In genomic region chr22:45714390-45714789, GRCh38 we compare ENCODE assay signal across 3 cellular contexts. TPM values are rescaled to one million over a fixed set of nuclear protein-coding genes. Genes with fewer than 3 reads are reported as not detected.
DNase-seq lines count a peak whose midpoint lies in the region; ATAC-seq, FAIRE-seq and TF ChIP-seq lines count a peak whose summit lies in the region.
"Not testable (repeated sequence)": the region's sequence is repeated elsewhere in the genome, so short reads cannot be mapped to it uniquely, and the experiment has no call there.

No MANE protein-coding gene starts in this region.

- H4K20me1 ChIP-seq in HepG2 (ENCODE audit: insufficient read depth, low read length), result not testable (repeated sequence)

- not testable (repeated sequence) for BruUV-seq in HepG2 (replicated peaks; lab: Mats Ljungman, UMichigan)

- CTCF ChIA-PET in HEK293 (lab: Yijun Ruan, JAX); WTC11 (lab: Charles Lee); HepG2 (lab: Yijun Ruan, JAX; ENCODE audit: low intra/inter-chr PET ratio, low total read pairs): not testable (repeated sequence)

- WGBS in HepG2 (ENCODE audit: low lambda C conversion rate), result 98% methylated on average over 4 of the region's 4 CpGs

- not testable (repeated sequence) for TF ChIP-seq POLR2A in HepG2 (IDR thresholded peaks at IDR 0.05; ENCODE audit: insufficient read depth in 1 of 2, low read depth in 2 of 2, low read length in 2 of 2)

- in situ Hi-C loops in HepG2 (cut with HindIII; ENCODE audit: extremely low pct_ligation_motif_present, low pct_unique_long_range_greater_than_20kb), result not testable (repeated sequence)

- H3K9ac ChIP-seq in HepG2 (ENCODE audit: insufficient read depth, low read depth, low read length), result not testable (repeated sequence)

- H3K27me3 Mint-ChIP-seq in WTC11 (ENCODE audit: low read depth), result not testable (repeated sequence)

- not testable (repeated sequence) for ATAC-seq in WTC11, HepG2

- DNase-seq in WTC11 (ENCODE audit: low spot score); HepG2 (ENCODE audit: low spot score): not testable (repeated sequence)

- not testable (repeated sequence) for H3K27me3 ChIP-seq in HepG2 (ENCODE audit: control insufficient read depth in 1 of 2, insufficient read depth in 2 of 2, low read length in 2 of 2)

- not testable (repeated sequence) for H3K4me1 Mint-ChIP-seq in WTC11

- intact Hi-C loops in HepG2 (cut with micrococcal nuclease; ENCODE audit: unreplicated experiment), result not testable (repeated sequence)

- not testable (repeated sequence) for H3K9me3 Mint-ChIP-seq in WTC11

- not testable (repeated sequence) for FAIRE-seq in HepG2 (lab: Jason Lieb, UNC)

- H3K79me2 ChIP-seq in HepG2 (ENCODE audit: insufficient read depth, low read length), result not testable (repeated sequence)

- H3K4me3 ChIP-seq in HEK293 (ENCODE audit: low read depth, low read length); HepG2 (replicated peaks in 1 of 3; ENCODE audit: insufficient read depth in 1 of 3, low read depth in 2 of 3, low read length in 3 of 3): not testable (repeated sequence)

- not testable (repeated sequence) for H3K9me3 ChIP-seq in HEK293 (ENCODE audit: control insufficient read depth, insufficient read depth, low read depth, low read length); HepG2 (ENCODE audit: low read length)

- H3K27ac Mint-ChIP-seq in WTC11, result not testable (repeated sequence)

- TF ChIP-seq EP300 in HepG2 (IDR thresholded peaks at IDR 0.05; ENCODE audit: low read depth in 2 of 2, low read length in 2 of 2); HepG2 (CRISPR knock-in tag; IDR thresholded peaks at IDR 0.05; ENCODE audit: borderline replicate concordance): not testable (repeated sequence)

- TF ChIP-seq RAD21 in HepG2 (CRISPR knock-in tag; IDR thresholded peaks at IDR 0.05), result not testable (repeated sequence)

- H3K4me1 ChIP-seq in HEK293 (ENCODE audit: control insufficient read depth, insufficient read depth, low read length), result peaks cover 20% of the 10 kb centered on the region
- not testable (repeated sequence) for H3K4me1 ChIP-seq in HepG2 (ENCODE audit: insufficient read depth, low read length)

- H3K4me2 ChIP-seq in HepG2 (ENCODE audit: low read depth, low read length), result not testable (repeated sequence)

- not testable (repeated sequence) for H2AFZ ChIP-seq in HepG2 (ENCODE audit: low read length)

- POLR2A ChIA-PET in HEK293 (lab: Yijun Ruan, JAX); HepG2 (lab: Yijun Ruan, JAX): not testable (repeated sequence)
- POLR2A ChIA-PET in WTC11 (lab: Charles Lee), result interaction anchor here (0.6 kb wide), 1 partner anchor 20 kb away, joined by 3 read pairs; no protein-coding TSS in a partner anchor

- not testable (repeated sequence) for H3K4me3 Mint-ChIP-seq in WTC11

- not testable (repeated sequence) for H3K27ac ChIP-seq in HEK293 (ENCODE audit: extremely low read depth, low read depth, low read length); HepG2 (ENCODE audit: extremely low read length, insufficient read depth, low read length)

- H3K36me3 Mint-ChIP-seq in WTC11, result peaks cover 11% of the 10 kb centered on the region

- H3K36me3 ChIP-seq in HEK293 (ENCODE audit: control insufficient read depth in 2 of 2, insufficient read depth in 1 of 2, low read length in 2 of 2) (peaks cover 31 to 36% of the 10 kb centered on the region in 2 experiments), HepG2 (replicated peaks in 1 of 2; ENCODE audit: control insufficient read depth in 1 of 2, insufficient read depth in 2 of 2, low read length in 2 of 2) (peaks cover 4 to 53% of the 10 kb centered on the region in 2 experiments)

- not testable (repeated sequence) for TF ChIP-seq CTCF in HEK293 (tag by site-specific recombination; IDR thresholded peaks at IDR 0.05); WTC11 (IDR thresholded peaks at IDR 0.05); HepG2 (CRISPR knock-in tag; IDR thresholded peaks at IDR 0.05)

TF ChIP-seq in HEK293, 187 proteins besides CTCF, POLR2A, EP300 and RAD21:
- peak; percentile 72; the same call in 1 of the 2 replicates for TF ChIP-seq ZNF121 (tag by site-specific recombination; IDR thresholded peaks at IDR 0.05)

TF ChIP-seq in WTC11, 78 proteins besides CTCF, POLR2A, EP300 and RAD21:
- TF ChIP-seq ZNF121 (CRISPR knock-in tag; IDR thresholded peaks at IDR 0.05), result peak; percentile 68; the same call in 1 of the 2 replicates

TF ChIP-seq in HepG2, 621 proteins besides CTCF, POLR2A, EP300 and RAD21:
- 0 out of 2 replicates have a peak, but pooled peaks have one; percentile 43 for TF ChIP-seq ZNF121 (CRISPR knock-in tag; IDR thresholded peaks at IDR 0.05)

RNA-seq across cellular contexts. Expression of gene ATXN10, which starts 42.8 kb away (rescaled TPM):
- 185 to 194 TPM (median 189 TPM) in 3 replicates for total RNA-seq in WTC11 (2021)
- total RNA-seq in HepG2 (2016; rRNA removed; fragmentation: Illumina TruSeq; extraction: Trizol), result 60.1 and 136 TPM in 2 replicates
- 427 and 465 TPM in 2 replicates for total RNA-seq in HepG2 (2016; cell fraction: cytosol; rRNA removed; fragmentation: Illumina TruSeq; extraction: Trizol; ENCODE audit: low read depth)
- 62.2 and 127 TPM in 2 replicates for total RNA-seq in HepG2 (2016; cell fraction: insoluble cytoplasmic fraction; rRNA removed; fragmentation: Illumina TruSeq; extraction: Trizol)
- total RNA-seq in HepG2 (2016; cell fraction: membrane; rRNA removed; fragmentation: Illumina TruSeq; extraction: Trizol), result 131 and 135 TPM in 2 replicates
- 67.8 and 78.6 TPM in 2 replicates for total RNA-seq in HepG2 (2016; cell fraction: nucleus; rRNA removed; fragmentation: Illumina TruSeq; extraction: Trizol)
- polyA plus RNA-seq in HepG2 (2011; rRNA removed), result 162 and 194 TPM in 2 replicates
- polyA plus RNA-seq in HepG2 (2011; cell fraction: cytosol; rRNA removed), result 81.2 and 134 TPM in 2 replicates
- 23.1 and 30.4 TPM in 2 replicates for polyA plus RNA-seq in HepG2 (2011; cell fraction: nucleus; rRNA removed)
- 126 and 155 TPM in 2 replicates for polyA plus RNA-seq in HepG2 (2012)
- polyA plus RNA-seq in HepG2 (2016; cell fraction: cytosol; fragmentation: Illumina TruSeq; extraction: Trizol; ENCODE audit: low read depth), result 16.3 and 18.9 TPM in 2 replicates
- polyA plus RNA-seq in HepG2 (2016; cell fraction: insoluble cytoplasmic fraction; fragmentation: Illumina TruSeq; extraction: Trizol; ENCODE audit: low read depth), result 227 and 248 TPM in 2 replicates
- 22.8 and 26.0 TPM in 2 replicates for polyA plus RNA-seq in HepG2 (2016; cell fraction: membrane; fragmentation: Illumina TruSeq; extraction: Trizol; ENCODE audit: low read depth)
- 96.5 and 111 TPM in 2 replicates for polyA plus RNA-seq in HepG2 (2016; cell fraction: nucleus; fragmentation: Illumina TruSeq; extraction: Trizol; ENCODE audit: insufficient read depth, low read depth)
- 126 and 271 TPM in 2 replicates for polyA minus RNA-seq in HepG2 (2011; rRNA and poly(A)+ RNA removed; ENCODE audit: low replicate concordance)
- polyA minus RNA-seq in HepG2 (2011; cell fraction: cytosol; rRNA and poly(A)+ RNA removed), result 105 and 118 TPM in 2 replicates
- polyA minus RNA-seq in HepG2 (2011; cell fraction: nucleus; rRNA and poly(A)+ RNA removed), result 95.1 and 136 TPM in 2 replicates
